ENCODE assay signal across 8 cellular contexts in the genomic region with DNA sequence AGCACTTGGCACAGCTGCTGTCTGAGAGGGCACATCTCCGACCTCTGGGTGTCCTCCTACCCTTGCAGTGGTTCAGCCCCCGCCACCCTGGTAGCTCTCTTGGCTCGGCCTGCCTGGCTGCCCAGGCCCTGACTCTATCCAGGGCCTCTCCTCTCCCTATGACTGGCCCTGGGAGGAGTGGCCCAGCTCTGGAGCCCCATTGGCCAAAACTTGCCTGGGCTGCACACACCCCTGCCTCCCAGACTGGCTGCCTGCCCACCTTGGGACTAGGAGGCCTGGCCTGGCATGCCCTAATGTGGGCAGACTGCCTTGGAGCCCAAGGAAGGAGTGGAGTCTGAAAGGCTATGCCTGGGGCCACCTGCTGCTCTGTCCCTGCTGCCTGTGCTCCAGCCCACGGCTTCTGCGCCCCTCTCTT. TPM values are rescaled to one million over a fixed set of nuclear protein-coding genes. Genes with fewer than 3 reads are reported as not detected.
DNase-seq lines count a peak whose midpoint lies in the region; ATAC-seq and TF ChIP-seq lines count a peak whose summit lies in the region.

No MANE protein-coding gene starts in this region.

- peak; percentile 60 for TF ChIP-seq EP300 in esophagus muscularis mucosa (IDR thresholded peaks at IDR 0.05)

- TF ChIP-seq CTCF in esophagus muscularis mucosa (IDR thresholded peaks at IDR 0.05), result peak; percentile 16 to 44 (median 34)

- in situ Hi-C loops in Caki2 (cut with HindIII; ENCODE audit: low pct_unique_long_range_greater_than_20kb, low sequenced_read_pairs), result no loop called here

- H3K79me1 ChIP-seq in neuronal stem cell (ENCODE audit: low read depth, low read length), result no peaks in the 10 kb centered on the region

- H4K8ac ChIP-seq in neuronal stem cell (ENCODE audit: low read depth, low read length), result no peak overlapping the region

- peak overlapping the region; percentile 88 for H3K18ac ChIP-seq in neuronal stem cell (ENCODE audit: low read length)

- H3K14ac ChIP-seq in neuronal stem cell (ENCODE audit: low read length), result peak overlapping the region; percentile 17

- peak overlapping the region; percentile 40 for H3K23ac ChIP-seq in neuronal stem cell (ENCODE audit: low read depth, low read length, poor library complexity)

- DNase-seq in Caki2 (ENCODE audit: low read depth) (peak; percentile 85), NT2/D1 (ENCODE audit: low read depth, low spot score) (no peak), esophagus muscularis mucosa (ENCODE audit: extremely low spot score) (peak; percentile 95), neuronal stem cell (ENCODE audit: low spot score) (no peak)
- no peak for DNase-seq in stimulated activated CD4-positive, alpha-beta T cell treated with anti-CD3 and anti-CD28 coated beads, Interleukin-2, amount 100 ng/mL, for 48 hours
- DNase-seq in stimulated activated CD4-positive, alpha-beta T cell treated with anti-CD3 and anti-CD28 coated beads, Interleukin-2, amount 100 ng/mL, for 24 hours, result no peak

- H3K27me3 ChIP-seq in NT2/D1 (ENCODE audit: insufficient read depth, insufficient read length) (no peaks in the 10 kb centered on the region), esophagus muscularis mucosa (no peaks in the 10 kb centered on the region), neuronal stem cell (ENCODE audit: control insufficient read depth in 3 of 3, insufficient read depth in 3 of 3, low read depth in 1 of 3, low read length in 3 of 3) (no peaks in the 10 kb centered on the region)

- peak overlapping the region; percentile 70 for H4K91ac ChIP-seq in neuronal stem cell (ENCODE audit: low read depth, low read length, poor library complexity)

- H3K4me2 ChIP-seq in neuronal stem cell (ENCODE audit: insufficient read depth, low read length, poor library complexity, severe bottlenecking), result no peak overlapping the region

- H2BK5ac ChIP-seq in neuronal stem cell (ENCODE audit: low read length), result peak overlapping the region; percentile 18

- H3K9ac ChIP-seq in NT2/D1 (ENCODE audit: insufficient read length, low read depth) (peak overlapping the region; percentile 4), neuronal stem cell (ENCODE audit: low read depth, low read length, poor library complexity) (no peak overlapping the region)

- ATAC-seq in GM19452 (IDR thresholded peaks at IDR 0.05; ENCODE audit: unreplicated experiment) (no peak), GM18861 (IDR thresholded peaks at IDR 0.05; ENCODE audit: unreplicated experiment) (no peak)

- peak overlapping the region; percentile 95 for H2BK15ac ChIP-seq in neuronal stem cell (ENCODE audit: low read length)

- H3K9me3 ChIP-seq in NT2/D1 (ENCODE audit: insufficient read depth, low read length) (no peaks in the 10 kb centered on the region), esophagus muscularis mucosa (no peaks in the 10 kb centered on the region), neuronal stem cell (replicated peaks in 1 of 2; ENCODE audit: control insufficient read depth in 2 of 2, insufficient read depth in 1 of 2, low read depth in 1 of 2, low read length in 2 of 2) (peaks cover 0 to 2% of the 10 kb centered on the region in 2 donors)

- WGBS in esophagus muscularis mucosa, result 84% methylated on average over 4 of the region's 5 CpGs
- no CpG with 5 or more reads among the region's 5 CpGs for WGBS in neuronal stem cell (ENCODE audit: extremely low coverage in 2 of 2, insufficient read length in 2 of 2, insufficient replicate concordance in 1 of 2), 2 donors

- H3K27ac ChIP-seq in esophagus muscularis mucosa (replicated peaks in 1 of 4) (peak overlapping the region; percentile 87 to 93 (median 90)), neuronal stem cell (replicated peaks; ENCODE audit: low read length) (no peak overlapping the region)

- peak overlapping the region; percentile 92 for H2BK12ac ChIP-seq in neuronal stem cell (ENCODE audit: low read length)

- TF ChIP-seq POLR2A in esophagus muscularis mucosa (IDR thresholded peaks at IDR 0.05; ENCODE audit: low read depth), result no peak

- H2BK120ac ChIP-seq in neuronal stem cell (ENCODE audit: low read depth, low read length), result peak overlapping the region; percentile 56

- peak overlapping the region; percentile 68 for H3K4ac ChIP-seq in neuronal stem cell (ENCODE audit: low read length)

- H3K4me1 ChIP-seq in NT2/D1 (ENCODE audit: insufficient read depth, insufficient read length) (peaks cover 16% of the 10 kb centered on the region), esophagus muscularis mucosa (peaks cover 61 to 73% (median 63%) of the 10 kb centered on the region in 4 donors), neuronal stem cell (ENCODE audit: control insufficient read depth in 2 of 2, insufficient read depth in 1 of 2, low read depth in 1 of 2, low read length in 2 of 2) (peaks cover 11 to 31% of the 10 kb centered on the region in 2 donors)

- peak overlapping the region; percentile 77 for H2AK5ac ChIP-seq in neuronal stem cell (ENCODE audit: low read depth, low read length)

- intact Hi-C loops in esophagus muscularis mucosa (cut with DNase I), result loop anchor here (5.0 to 10.0 kb wide), 2 partner anchors 34 to 77 kb away; a partner anchor contains a TSS

- H3K4me3 ChIP-seq in NT2/D1 (ENCODE audit: insufficient read length, low read depth) (no peak overlapping the region), esophagus muscularis mucosa (no peak overlapping the region), neuronal stem cell (ENCODE audit: low read length in 2 of 2) (no peak overlapping the region)

- H3K36me3 ChIP-seq in NT2/D1 (ENCODE audit: insufficient read depth, insufficient read length, low read length) (no peaks in the 10 kb centered on the region), esophagus muscularis mucosa (peaks cover 0 to 17% (median 6%) of the 10 kb centered on the region in 4 donors), neuronal stem cell (replicated peaks in 1 of 2; ENCODE audit: control insufficient read depth in 2 of 2, insufficient read depth in 2 of 2, low read length in 2 of 2) (no peaks in the 10 kb centered on the region)

- peak overlapping the region; percentile 36 for H2AFZ ChIP-seq in neuronal stem cell (ENCODE audit: low read length)

RNA-seq across cellular contexts. Expression of a gene that starts 33.6 kb away (rescaled TPM):
- total RNA-seq in Caki2 (2014; rRNA removed; shearing (Covaris generic); ENCODE audit: low replicate concordance), result 3.9 and 6.3 TPM in 2 replicates
- 10 to 100 TPM in 2 of 4 donors, 1 to 10 TPM in 2; 6.9 to 19.1 (median 13.4) TPM for total RNA-seq in esophagus muscularis mucosa
- 0.82 TPM for polyA plus RNA-seq in neuronal stem cell (2013, experiment 1 of 2)
- 0.90 TPM for polyA plus RNA-seq in neuronal stem cell (2013, experiment 2 of 2)

RNA-seq across cellular contexts. Expression of a gene that starts 41.7 kb away (rescaled TPM):
- not detected in 2 replicates for total RNA-seq in Caki2 (2014; rRNA removed; shearing (Covaris generic); ENCODE audit: low replicate concordance)
- not detected for total RNA-seq in esophagus muscularis mucosa
- not detected for polyA plus RNA-seq in neuronal stem cell (2013, experiment 1 of 2)
- polyA plus RNA-seq in neuronal stem cell (2013, experiment 2 of 2), result not detected

RNA-seq across cellular contexts. Expression of a gene that starts 60.0 kb away (rescaled TPM):
- total RNA-seq in Caki2 (2014; rRNA removed; shearing (Covaris generic); ENCODE audit: low replicate concordance), result not detected in 2 replicates
- total RNA-seq in esophagus muscularis mucosa, result 10 to 100 TPM; 11.6 to 20.8 (median 14.8) TPM
- polyA plus RNA-seq in neuronal stem cell (2013, experiment 1 of 2), result 0.32 TPM
- polyA plus RNA-seq in neuronal stem cell (2013, experiment 2 of 2), result 0.46 TPM

Comparison
In these comparisons a context has a peak if more than half of its experiments do, and no peak if none do; other contexts are left out.
1. DNase-seq: peak in Caki2 (single experiment) and esophagus muscularis mucosa (single experiment); none in NT2/D1 (single experiment), neuronal stem cell (single experiment), stimulated activated CD4-positive, alpha-beta T cell treated with anti-CD3 and anti-CD28 coated beads, Interleukin-2, amount 100 ng/mL, for 48 hours (0 of 2) and stimulated activated CD4-positive, alpha-beta T cell treated with anti-CD3 and anti-CD28 coated beads, Interleukin-2, amount 100 ng/mL, for 24 hours (0 of 2).
2. RNA of a gene that starts 60.0 kb away (total RNA-seq): 11.6 to 20.8 TPM in esophagus muscularis mucosa; not detected in Caki2; every median in the first group is over 10 times any median in the second.